8 cellular contexts compared by ENCODE assay signal in genomic region chr5:1110930-1111726, GRCh38. TPM values are rescaled to one million over a fixed set of nuclear protein-coding genes. Genes with fewer than 3 reads are reported as not detected.
DNase-seq lines count a peak whose midpoint lies in the region; ATAC-seq and TF ChIP-seq lines count a peak whose summit lies in the region.

No MANE protein-coding gene starts in this region.

- H3K4me1 ChIP-seq in A673 (ENCODE audit: insufficient read depth, low read length, poor library complexity, severe bottlenecking) (peaks cover 7% of the 10 kb centered on the region), neuronal stem cell (ENCODE audit: control insufficient read depth in 2 of 2, insufficient read depth in 1 of 2, low read depth in 1 of 2, low read length in 2 of 2) (peaks cover 6 to 15% of the 10 kb centered on the region in 2 donors)

- DNase-seq in A673 (ENCODE audit: low spot score) (no peak), fibroblast of mammary gland (ENCODE audit: low read depth) (no peak), neuronal stem cell (ENCODE audit: low spot score) (peak; percentile 50), NCI-H446 treated with DMSO at 0.1 percent for 48 hours (lab: John Stamatoyannopoulos, UW) (no peak), NCI-H526 treated with DMSO at 0.1 percent for 48 hours (lab: John Stamatoyannopoulos, UW) (no peak)
- DNase-seq in activated CD8-positive, alpha-beta T cell treated with anti-CD3 and anti-CD28 coated beads, Interleukin-2, amount 10 ng/mL, durations not matched to agents 7 days and 5 days, result peak; percentile 35

- H2BK12ac ChIP-seq in neuronal stem cell (ENCODE audit: low read length), result no peak overlapping the region

- H3K27ac Mint-ChIP-seq in activated CD8-positive, alpha-beta T cell treated with anti-CD3 and anti-CD28 coated beads, Interleukin-2, amount 10 ng/mL, durations not matched to agents 7 days and 5 days, result peak overlapping the region; percentile 86

- no peak overlapping the region for H3K4ac ChIP-seq in neuronal stem cell (ENCODE audit: low read length)

- peaks cover 37% of the 10 kb centered on the region for H3K36me3 Mint-ChIP-seq in activated CD8-positive, alpha-beta T cell treated with anti-CD3 and anti-CD28 coated beads, Interleukin-2, amount 10 ng/mL, durations not matched to agents 7 days and 5 days (ENCODE audit: low read depth)

- H3K4me2 ChIP-seq in neuronal stem cell (ENCODE audit: insufficient read depth, low read length, poor library complexity, severe bottlenecking), result peak overlapping the region; percentile 88

- H3K9me3 ChIP-seq in A673 (ENCODE audit: low read depth, low read length, poor library complexity, severe bottlenecking) (no peaks in the 10 kb centered on the region), neuronal stem cell (replicated peaks in 1 of 2; ENCODE audit: control insufficient read depth in 2 of 2, insufficient read depth in 1 of 2, low read depth in 1 of 2, low read length in 2 of 2) (no peaks in the 10 kb centered on the region)

- ATAC-seq in GM18519 (IDR thresholded peaks at IDR 0.05; ENCODE audit: low FRiP score, unreplicated experiment) (peak; percentile 8), HG03432 (IDR thresholded peaks at IDR 0.05; ENCODE audit: unreplicated experiment) (peak; percentile 21)
- peak; percentile 18 for ATAC-seq in activated CD8-positive, alpha-beta T cell treated with anti-CD3 and anti-CD28 coated beads, Interleukin-2, amount 10 ng/mL, durations not matched to agents 7 days and 5 days

- no peaks in the 10 kb centered on the region for H3K9me3 Mint-ChIP-seq in activated CD8-positive, alpha-beta T cell treated with anti-CD3 and anti-CD28 coated beads, Interleukin-2, amount 10 ng/mL, durations not matched to agents 7 days and 5 days (ENCODE audit: insufficient read depth)

- BruUV-seq in A673 (replicated peaks; lab: Mats Ljungman, UMichigan), result no TSS peak

- intact Hi-C loops in A673 (cut with micrococcal nuclease; ENCODE audit: unreplicated experiment), result no loop called here

- H3K4me1 Mint-ChIP-seq in activated CD8-positive, alpha-beta T cell treated with anti-CD3 and anti-CD28 coated beads, Interleukin-2, amount 10 ng/mL, durations not matched to agents 7 days and 5 days (ENCODE audit: low read depth), result peaks cover 45% of the 10 kb centered on the region

- no peak for TF ChIP-seq CTCF in A673 (conservative IDR thresholded peaks at IDR 0.05; ENCODE audit: low read depth, low read length)
- no peak for TF ChIP-seq CTCF in fibroblast of mammary gland (conservative IDR thresholded peaks at IDR 0.05; ENCODE audit: control insufficient read depth, insufficient read depth, low read depth, low read length)

- peak overlapping the region; percentile 87 for H3K27ac ChIP-seq in A673 (ENCODE audit: low read depth, low read length, poor library complexity, severe bottlenecking)
- H3K27ac ChIP-seq in neuronal stem cell (replicated peaks; ENCODE audit: low read length), result no peak overlapping the region

- H2AFZ ChIP-seq in neuronal stem cell (ENCODE audit: low read length), result peak overlapping the region; percentile 94

- H3K4me3 Mint-ChIP-seq in activated CD8-positive, alpha-beta T cell treated with anti-CD3 and anti-CD28 coated beads, Interleukin-2, amount 10 ng/mL, durations not matched to agents 7 days and 5 days, result peak overlapping the region; percentile 88

- H3K4me3 ChIP-seq in A673 (ENCODE audit: low read depth, low read length, poor library complexity, severe bottlenecking) (peak overlapping the region; percentile 94), fibroblast of mammary gland (ENCODE audit: control insufficient read depth, low read depth, low read length) (peak overlapping the region; percentile 33), neuronal stem cell (ENCODE audit: low read length in 2 of 2) (peak overlapping the region; percentile 75 to 95)

- no peak overlapping the region for H4K91ac ChIP-seq in neuronal stem cell (ENCODE audit: low read depth, low read length, poor library complexity)

- H3K18ac ChIP-seq in neuronal stem cell (ENCODE audit: low read length), result peak overlapping the region; percentile 95

- no CpG with 5 or more reads among the region's 54 CpGs for WGBS in neuronal stem cell (ENCODE audit: extremely low coverage in 2 of 2, insufficient read length in 2 of 2, insufficient replicate concordance in 1 of 2), 2 donors

- H3K27me3 ChIP-seq in A673 (replicated peaks; ENCODE audit: insufficient read depth, low read depth, low read length, poor library complexity) (no peaks in the 10 kb centered on the region), neuronal stem cell (ENCODE audit: control insufficient read depth in 3 of 3, insufficient read depth in 3 of 3, low read depth in 1 of 3, low read length in 3 of 3) (peaks cover 0 to 12% (median 0%) of the 10 kb centered on the region in 3 experiments)

- no peak overlapping the region for H4K8ac ChIP-seq in neuronal stem cell (ENCODE audit: low read depth, low read length)

- H3K14ac ChIP-seq in neuronal stem cell (ENCODE audit: low read length), result peak overlapping the region; percentile 78

- POLR2A ChIA-PET in A673 (lab: Charles Lee; ENCODE audit: low non-redundant PET), result no interaction called here
- POLR2A ChIA-PET in activated CD8-positive, alpha-beta T cell treated with anti-CD3 and anti-CD28 coated beads, Interleukin-2, amount 10 ng/mL, durations not matched to agents 7 days and 5 days (lab: Charles Lee), result no interaction called here

- no peaks in the 10 kb centered on the region for H3K27me3 Mint-ChIP-seq in activated CD8-positive, alpha-beta T cell treated with anti-CD3 and anti-CD28 coated beads, Interleukin-2, amount 10 ng/mL, durations not matched to agents 7 days and 5 days (ENCODE audit: low read depth)

- peak overlapping the region; percentile 71 for H2BK15ac ChIP-seq in neuronal stem cell (ENCODE audit: low read length)

- H3K79me1 ChIP-seq in neuronal stem cell (ENCODE audit: low read depth, low read length), result peaks cover 22% of the 10 kb centered on the region

- peak overlapping the region; percentile 93 for H3K9ac ChIP-seq in neuronal stem cell (ENCODE audit: low read depth, low read length, poor library complexity)

- peak overlapping the region; percentile 34 for H2AK5ac ChIP-seq in neuronal stem cell (ENCODE audit: low read depth, low read length)

- CTCF ChIA-PET in A673 (lab: Charles Lee), result no interaction called here
- CTCF ChIA-PET in activated CD8-positive, alpha-beta T cell treated with anti-CD3 and anti-CD28 coated beads, Interleukin-2, amount 10 ng/mL, durations not matched to agents 7 days and 5 days (lab: Charles Lee), result no interaction called here

- H2BK120ac ChIP-seq in neuronal stem cell (ENCODE audit: low read depth, low read length), result no peak overlapping the region

- H3K36me3 ChIP-seq in A673 (ENCODE audit: insufficient read depth, low read length, poor library complexity, severe bottlenecking) (no peaks in the 10 kb centered on the region), neuronal stem cell (replicated peaks in 1 of 2; ENCODE audit: control insufficient read depth in 2 of 2, insufficient read depth in 2 of 2, low read length in 2 of 2) (peaks cover 0 to 13% of the 10 kb centered on the region in 2 donors)

- H2BK5ac ChIP-seq in neuronal stem cell (ENCODE audit: low read length), result peak overlapping the region; percentile 76

- H3K23ac ChIP-seq in neuronal stem cell (ENCODE audit: low read depth, low read length, poor library complexity), result peak overlapping the region; percentile 99

RNA-seq across cellular contexts. Expression of gene SLC12A7, which starts 0.7 kb away (rescaled TPM):
- 45.2 and 55.5 TPM in 2 replicates for total RNA-seq in A673 (2021)
- total RNA-seq in activated CD8-positive, alpha-beta T cell treated with anti-CD3 and anti-CD28 coated beads, Interleukin-2, amount 10 ng/mL, durations not matched to agents 7 days and 5 days, result 100 to 1,000 TPM; 101 to 111 TPM
- polyA plus RNA-seq in neuronal stem cell (2013, experiment 1 of 2), result 25.7 TPM
- 25.0 TPM for polyA plus RNA-seq in neuronal stem cell (2013, experiment 2 of 2)

Comparison
In these comparisons a context has a peak if more than half of its experiments do, and no peak if none do; other contexts are left out.
1. DNase-seq: peak in activated CD8-positive, alpha-beta T cell treated with anti-CD3 and anti-CD28 coated beads, Interleukin-2, amount 10 ng/mL, durations not matched to agents 7 days and 5 days (single experiment) and neuronal stem cell (single experiment); none in A673 (single experiment), fibroblast of mammary gland (single experiment), NCI-H446 treated with DMSO at 0.1 percent for 48 hours (single experiment) and NCI-H526 treated with DMSO at 0.1 percent for 48 hours (single experiment).
2. H3K4me3 ChIP-seq: peak in every context shown above with its lines; median percentile 94 in A673; 85 in neuronal stem cell; 33 in fibroblast of mammary gland.
3. Peak in every context shown above with its lines, with median percentiles within 50 percentile points of each other: ATAC-seq.